ENCODE assay signal across 8 cellular contexts in genomic region chr11:72102946-72103753, GRCh38. TPM values are rescaled to one million over a fixed set of nuclear protein-coding genes. Genes with fewer than 3 reads are reported as not detected.
DNase-seq lines count a peak whose midpoint lies in the region; ATAC-seq lines count a peak whose summit lies in the region.

LAMTOR1 (minus strand) TSS chr11:72103297; CDS start chr11:72103224, 73 bp downstream.

- peaks cover 25% of the 10 kb centered on the region for H4K20me1 ChIP-seq in BLaER1

- H3K36me3 Mint-ChIP-seq in activated CD4-positive, alpha-beta T cell treated with anti-CD3 and anti-CD28 coated beads, Interleukin-2, amount 10 ng/mL, durations not matched to agents 7 days and 5 days (ENCODE audit: low read depth), result peaks cover 39% of the 10 kb centered on the region

- DNase-seq in NCI-H69 (lab: John Stamatoyannopoulos, UW) (peak; percentile 100), cortex of kidney (lab: John Stamatoyannopoulos, UW) (peak; percentile 52), left kidney (ENCODE audit: low read depth, low spot score) (peak; percentile 100)
- peak; percentile 99 for DNase-seq in activated CD4-positive, alpha-beta T cell treated with anti-CD3 and anti-CD28 coated beads, Interleukin-2, amount 10 ng/mL, durations not matched to agents 7 days and 5 days
- DNase-seq in stimulated activated CD4-positive, alpha-beta T cell treated with anti-CD3 and anti-CD28 coated beads, Interleukin-2, amount 100 ng/mL, for 24 hours, result peak; percentile 98 to 99

- H3K9me3 ChIP-seq in BLaER1, result no peaks in the 10 kb centered on the region

- no peaks in the 10 kb centered on the region for H3K27me3 Mint-ChIP-seq in activated CD4-positive, alpha-beta T cell treated with anti-CD3 and anti-CD28 coated beads, Interleukin-2, amount 10 ng/mL, durations not matched to agents 7 days and 5 days

- CTCF ChIA-PET in activated CD4-positive, alpha-beta T cell treated with anti-CD3 and anti-CD28 coated beads, Interleukin-2, amount 10 ng/mL, durations not matched to agents 7 days and 5 days (lab: Charles Lee), result interaction anchor here (1.4 to 2.6 kb wide), 3 partner anchors 8 to 12 kb away, joined by 4 to 17 read pairs (median 4); partner anchors contain the start of gene ANAPC15

- H3K4me3 ChIP-seq in BLaER1, result peak within 1 kb of the TSS; percentile 80

- peak within 1 kb of the TSS; percentile 97 for H3K27ac ChIP-seq in BLaER1

- peak within 1 kb of the TSS; percentile 95 for H3K9ac ChIP-seq in BLaER1

- H3K9me3 Mint-ChIP-seq in activated CD4-positive, alpha-beta T cell treated with anti-CD3 and anti-CD28 coated beads, Interleukin-2, amount 10 ng/mL, durations not matched to agents 7 days and 5 days, result no peaks in the 10 kb centered on the region

- peak; percentile 92 for ATAC-seq in GM19324 (IDR thresholded peaks at IDR 0.05; ENCODE audit: low FRiP score, unreplicated experiment)
- peak; percentile 58 for ATAC-seq in HG03469 (IDR thresholded peaks at IDR 0.05; ENCODE audit: unreplicated experiment)

- H3K27me3 ChIP-seq in BLaER1, result no peaks in the 10 kb centered on the region

- POLR2A ChIA-PET in activated CD4-positive, alpha-beta T cell treated with anti-CD3 and anti-CD28 coated beads, Interleukin-2, amount 10 ng/mL, durations not matched to agents 7 days and 5 days (lab: Charles Lee), result no interaction called here

- H3K4me1 ChIP-seq in BLaER1, result peaks cover 35% of the 10 kb centered on the region

- peak within 1 kb of the TSS; percentile 86 for H3K4me3 Mint-ChIP-seq in activated CD4-positive, alpha-beta T cell treated with anti-CD3 and anti-CD28 coated beads, Interleukin-2, amount 10 ng/mL, durations not matched to agents 7 days and 5 days

- peaks cover 50% of the 10 kb centered on the region for H3K36me3 ChIP-seq in BLaER1

- peak within 1 kb of the TSS; percentile 92 for H3K4me2 ChIP-seq in BLaER1

- H3K4me1 Mint-ChIP-seq in activated CD4-positive, alpha-beta T cell treated with anti-CD3 and anti-CD28 coated beads, Interleukin-2, amount 10 ng/mL, durations not matched to agents 7 days and 5 days, result peaks cover 40% of the 10 kb centered on the region

- H3K27ac Mint-ChIP-seq in activated CD4-positive, alpha-beta T cell treated with anti-CD3 and anti-CD28 coated beads, Interleukin-2, amount 10 ng/mL, durations not matched to agents 7 days and 5 days, result peak within 1 kb of the TSS; percentile 90

RNA-seq across cellular contexts. Expression of gene LAMTOR1, which starts in this region (rescaled TPM):
- 10 to 100 TPM; 68.1 to 70.4 TPM for total RNA-seq in activated CD4-positive, alpha-beta T cell treated with anti-CD3 and anti-CD28 coated beads, Interleukin-2, amount 10 ng/mL, durations not matched to agents 7 days and 5 days

Comparison
In these comparisons a context has a peak if more than half of its experiments do, and no peak if none do; other contexts are left out.
1. Peak in every context shown above with its lines: DNase-seq, ATAC-seq, H3K4me3 ChIP-seq and H3K27ac ChIP-seq.